Comparison of ENCODE assay signal across 16 cellular contexts in genomic region chr13:49821216-49821820, GRCh38. TPM values are rescaled to one million over a fixed set of nuclear protein-coding genes. Genes with fewer than 3 reads are reported as not detected.
DNase-seq lines count a peak whose midpoint lies in the region; ATAC-seq and TF ChIP-seq lines count a peak whose summit lies in the region.
"Had no signal": no experiment of that assay in that cellular context is flagged by ENCODE, and none has a peak within 500 bp of the region (broad histone marks: within the 10 kb centered on the region; RNA-seq: fewer than 3 reads in every experiment).

No MANE protein-coding gene starts in this region.

- no peak overlapping the region for H3K9ac ChIP-seq in GM23248
- H3K9ac ChIP-seq: parathyroid adenoma had no signal

- H2AFZ ChIP-seq in GM23248, result no peak overlapping the region
- H2AFZ ChIP-seq: parathyroid adenoma had no signal

- H3K4me3 Mint-ChIP-seq in chondrocyte (ENCODE audit: unreplicated experiment), result no peak overlapping the region
- H3K4me3 Mint-ChIP-seq: CD4-positive, alpha-beta memory T cell had no signal

- peaks cover 20% of the 10 kb centered on the region; the same call in 1 of the 2 replicates for H3K27me3 ChIP-seq in GM23248 (replicated peaks; ENCODE audit: insufficient read depth)
- H3K27me3 ChIP-seq: gastroesophageal sphincter, SJSA1 had no signal

- H3K27ac Mint-ChIP-seq in chondrocyte (ENCODE audit: unreplicated experiment), result no peak overlapping the region
- H3K27ac Mint-ChIP-seq: CD4-positive, alpha-beta memory T cell had no signal

- DNase-seq in CD1c-positive myeloid dendritic cell (ENCODE audit: extremely low spot score), result peak; percentile 21
- DNase-seq in GM23248, result peak; percentile 32
- DNase-seq in OCI-M1 (lab: John Stamatoyannopoulos, UW), result peak; percentile 85
- no peak for DNase-seq in epithelial cell of esophagus (ENCODE audit: low read depth)
- no peak for DNase-seq in activated CD4-positive, alpha-beta T cell treated with anti-CD3 and anti-CD28 coated beads, Interleukin-2, amount 50 U/mL, for 4 hours
- no peak for DNase-seq in chondrocyte (ENCODE audit: low spot score)
- no peak for DNase-seq in NCI-H187 treated with DMSO at 0.1 percent for 48 hours (lab: John Stamatoyannopoulos, UW)
- DNase-seq: activated CD4-positive, CD25-positive, alpha-beta regulatory T cell; CD4-positive, alpha-beta memory T cell; dermis blood vessel endothelial cell; NCI-H1105 treated with DMSO at 0.1 percent for 48 hours; NCI-H510A had no signal

- in situ Hi-C loops in GM23248 (cut with MboI), result no loop called here

- TF ChIP-seq CTCF in epithelial cell of esophagus (IDR thresholded peaks at IDR 0.05; ENCODE audit: insufficient read depth, low read depth, low read length, missing control alignments) (peak; percentile 12), chondrocyte (IDR thresholded peaks at IDR 0.05) (no peak)

- no peaks in the 10 kb centered on the region for H3K79me2 ChIP-seq in GM23248 (ENCODE audit: insufficient read depth)
- H3K79me2 ChIP-seq: parathyroid adenoma had no signal

- ATAC-seq in HG03095 (IDR thresholded peaks at IDR 0.05; ENCODE audit: unreplicated experiment), result no peak
- ATAC-seq: gastroesophageal sphincter had no signal

- no peaks in the 10 kb centered on the region for H3K36me3 ChIP-seq in GM23248 (ENCODE audit: low read depth)
- H3K36me3 ChIP-seq: gastroesophageal sphincter, SJSA1 had no signal

- no peaks in the 10 kb centered on the region for H3K4me1 ChIP-seq in GM23248 (ENCODE audit: insufficient read depth)
- H3K4me1 ChIP-seq: gastroesophageal sphincter, parathyroid adenoma had no signal

- peaks cover 11% of the 10 kb centered on the region for H3K27me3 Mint-ChIP-seq in chondrocyte (ENCODE audit: low read depth)

- no peaks in the 10 kb centered on the region for H3K9me3 ChIP-seq in GM23248 (ENCODE audit: low read depth)
- H3K9me3 ChIP-seq: gastroesophageal sphincter, SJSA1 had no signal

- H3K4me2 ChIP-seq in GM23248 (ENCODE audit: unreplicated experiment), result no peak overlapping the region

- no peaks in the 10 kb centered on the region for H4K20me1 ChIP-seq in GM23248 (ENCODE audit: insufficient read depth)

- no peak overlapping the region for H3K27ac ChIP-seq in GM23248
- H3K27ac ChIP-seq: gastroesophageal sphincter, parathyroid adenoma, SJSA1 had no signal

- no peak overlapping the region for H3K4me3 ChIP-seq in GM23248
- no peak overlapping the region for H3K4me3 ChIP-seq in epithelial cell of esophagus (ENCODE audit: low read length)
- H3K4me3 ChIP-seq: gastroesophageal sphincter, SJSA1 had no signal

- H3K36me3 Mint-ChIP-seq in chondrocyte (ENCODE audit: low read depth), result no peaks in the 10 kb centered on the region
- H3K36me3 Mint-ChIP-seq: CD4-positive, alpha-beta memory T cell had no signal

- no peaks in the 10 kb centered on the region for H3K9me2 ChIP-seq in GM23248 (ENCODE audit: insufficient read depth)

- no peaks in the 10 kb centered on the region for H3K4me1 Mint-ChIP-seq in chondrocyte (ENCODE audit: low read depth)

- H3F3A ChIP-seq in GM23248 (ENCODE audit: insufficient read depth), result no peaks in the 10 kb centered on the region

- H3K9me3 Mint-ChIP-seq in chondrocyte (ENCODE audit: low read depth), result no peaks in the 10 kb centered on the region

- 40 to 45% methylated on average over 4 of the region's 4 CpGs for WGBS in GM23248 (ENCODE audit: low coverage in 1 of 2, low lambda C conversion rate in 2 of 2, missing lambda C conversion rate in 2 of 2), 2 experiments

RNA-seq across cellular contexts. Expression of gene KPNA3, which starts 28.8 kb away (rescaled TPM):
- 33.0 and 36.4 TPM in 2 replicates for total RNA-seq in GM23248 (2014; rRNA removed; shearing (Covaris generic))
- polyA plus RNA-seq in GM23248 (2016; fragmentation: Nextera tagmentation; extraction: Ambion mirVana), result 29.8 and 34.9 TPM in 2 replicates
- total RNA-seq in chondrocyte, result 51.2 to 54.6 TPM (median 54.1 TPM) in 3 replicates

Comparison
In these comparisons a context has a peak if more than half of its experiments do, and no peak if none do; other contexts are left out.
1. DNase-seq: peak in CD1c-positive myeloid dendritic cell (single experiment), GM23248 (single experiment) and OCI-M1 (single experiment); none in epithelial cell of esophagus (single experiment), activated CD4-positive, alpha-beta T cell treated with anti-CD3 and anti-CD28 coated beads, Interleukin-2, amount 50 U/mL, for 4 hours (0 of 2), chondrocyte (single experiment) and NCI-H187 treated with DMSO at 0.1 percent for 48 hours (single experiment).